ENCODE assay signal across 9 cellular contexts in the genomic region with DNA sequence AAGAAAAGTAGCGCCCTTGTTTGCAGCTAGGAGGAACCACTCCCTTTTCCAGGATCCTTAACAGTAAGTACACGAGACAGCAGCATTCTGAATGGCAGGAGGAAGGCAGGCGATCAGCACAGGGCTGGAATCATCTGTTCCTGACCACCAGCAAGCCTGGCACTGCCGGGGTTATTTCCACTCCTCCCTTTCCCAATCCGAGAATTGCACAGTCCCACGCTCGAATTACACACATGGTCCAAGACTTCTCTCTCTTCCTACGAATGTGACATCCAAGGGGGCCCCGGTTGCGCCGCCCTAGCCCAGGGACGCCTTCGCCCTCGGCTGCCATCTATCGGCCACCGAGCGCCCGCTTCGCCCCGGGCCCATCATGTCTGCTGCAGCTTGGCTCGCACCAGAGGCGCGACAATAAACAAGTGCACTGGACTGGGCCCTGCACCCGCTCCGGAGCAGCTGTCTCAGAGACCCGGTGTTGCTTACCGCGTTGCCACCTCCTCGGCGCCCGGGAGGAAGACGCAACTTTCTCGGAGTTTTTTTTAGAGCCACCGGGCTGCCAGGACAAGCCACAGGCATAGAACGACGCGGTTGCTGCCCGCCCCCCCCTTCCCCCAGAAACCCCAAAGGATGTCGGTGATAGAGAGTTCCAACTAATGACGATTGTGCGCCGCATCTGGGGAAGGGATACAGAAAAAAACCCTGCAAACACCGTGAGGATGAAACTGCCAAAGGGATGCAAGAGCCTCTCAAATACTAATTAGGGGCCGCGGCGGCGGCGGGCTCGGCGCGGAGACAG. TPM values are rescaled to one million over a fixed set of nuclear protein-coding genes. Genes with fewer than 3 reads are reported as not detected.
DNase-seq lines count a peak whose midpoint lies in the region; ATAC-seq and TF ChIP-seq lines count a peak whose summit lies in the region.
"Had no signal": no experiment of that assay in that cellular context is flagged by ENCODE, and none has a peak within 500 bp of the region (broad histone marks: within the 10 kb centered on the region; RNA-seq: fewer than 3 reads in every experiment).

A gene with protein sequence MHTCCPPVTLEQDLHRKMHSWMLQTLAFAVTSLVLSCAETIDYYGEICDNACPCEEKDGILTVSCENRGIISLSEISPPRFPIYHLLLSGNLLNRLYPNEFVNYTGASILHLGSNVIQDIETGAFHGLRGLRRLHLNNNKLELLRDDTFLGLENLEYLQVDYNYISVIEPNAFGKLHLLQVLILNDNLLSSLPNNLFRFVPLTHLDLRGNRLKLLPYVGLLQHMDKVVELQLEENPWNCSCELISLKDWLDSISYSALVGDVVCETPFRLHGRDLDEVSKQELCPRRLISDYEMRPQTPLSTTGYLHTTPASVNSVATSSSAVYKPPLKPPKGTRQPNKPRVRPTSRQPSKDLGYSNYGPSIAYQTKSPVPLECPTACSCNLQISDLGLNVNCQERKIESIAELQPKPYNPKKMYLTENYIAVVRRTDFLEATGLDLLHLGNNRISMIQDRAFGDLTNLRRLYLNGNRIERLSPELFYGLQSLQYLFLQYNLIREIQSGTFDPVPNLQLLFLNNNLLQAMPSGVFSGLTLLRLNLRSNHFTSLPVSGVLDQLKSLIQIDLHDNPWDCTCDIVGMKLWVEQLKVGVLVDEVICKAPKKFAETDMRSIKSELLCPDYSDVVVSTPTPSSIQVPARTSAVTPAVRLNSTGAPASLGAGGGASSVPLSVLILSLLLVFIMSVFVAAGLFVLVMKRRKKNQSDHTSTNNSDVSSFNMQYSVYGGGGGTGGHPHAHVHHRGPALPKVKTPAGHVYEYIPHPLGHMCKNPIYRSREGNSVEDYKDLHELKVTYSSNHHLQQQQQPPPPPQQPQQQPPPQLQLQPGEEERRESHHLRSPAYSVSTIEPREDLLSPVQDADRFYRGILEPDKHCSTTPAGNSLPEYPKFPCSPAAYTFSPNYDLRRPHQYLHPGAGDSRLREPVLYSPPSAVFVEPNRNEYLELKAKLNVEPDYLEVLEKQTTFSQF (plus strand): TSS at position 341 of the 793 bp plus-strand sequence. CDS start 4,018 bp downstream, outside the sequence.

- peaks cover 35% of the 10 kb centered on the region for H3K4me1 Mint-ChIP-seq in GM23338

- under 1% methylated on average over 51 of the region's 51 CpGs for WGBS in right cardiac atrium
- WGBS in psoas muscle, 3 donors, result 1% methylated on average over 44 to 51 of the region's 51 CpGs

- no peak within 1 kb of the TSS for H3K27ac Mint-ChIP-seq in GM23338

- in situ Hi-C loops in G401 (cut with HindIII; ENCODE audit: low sequenced_read_pairs) (no loop called here), SK-MEL-5 (cut with HindIII; ENCODE audit: low pct_unique_long_range_greater_than_20kb, low sequenced_read_pairs) (no loop called here)

- H3K4me2 ChIP-seq in GM23338, result peak within 1 kb of the TSS; percentile 99

- no peaks in the 10 kb centered on the region for H3F3A ChIP-seq in GM23338 (replicated peaks; ENCODE audit: low read depth)

- H3K4me3 ChIP-seq in GM23338, result peak within 1 kb of the TSS; percentile 88
- H3K4me3 ChIP-seq in right cardiac atrium (ENCODE audit: low read length), result peak within 1 kb of the TSS; percentile 57
- peak within 1 kb of the TSS; percentile 65 for H3K4me3 ChIP-seq in psoas muscle

- H3K4me1 ChIP-seq in GM23338 (ENCODE audit: insufficient read depth) (peaks cover 42% of the 10 kb centered on the region), right cardiac atrium (ENCODE audit: control insufficient read depth, insufficient read depth, low read length) (peaks cover 2% of the 10 kb centered on the region), psoas muscle (peaks cover 5% of the 10 kb centered on the region)

- no peaks in the 10 kb centered on the region for H3K9me2 ChIP-seq in GM23338 (ENCODE audit: insufficient read depth)

- intact Hi-C loops in right cardiac atrium (cut with DNase I), result no loop called here
- intact Hi-C loops in psoas muscle (cut with DNase I), result no loop called here

- H2AFZ ChIP-seq in GM23338, result peak within 1 kb of the TSS; percentile 95

- ATAC-seq in GM23338 (peak; percentile 81), right cardiac atrium (peak; percentile 95), psoas muscle (peak; percentile 69 to 92 (median 89))

- peaks cover 4% of the 10 kb centered on the region; the same call in 2 of the 3 replicates for H3K9me3 Mint-ChIP-seq in GM23338

- H3K79me2 ChIP-seq in GM23338 (replicated peaks; ENCODE audit: insufficient read depth), result no peaks in the 10 kb centered on the region

- peaks cover 4% of the 10 kb centered on the region for H3K36me3 Mint-ChIP-seq in GM23338 (ENCODE audit: low read depth)

- H3K9me3 ChIP-seq in right cardiac atrium (ENCODE audit: control insufficient read depth, low read length), result no peaks in the 10 kb centered on the region
- no peaks in the 10 kb centered on the region for H3K9me3 ChIP-seq in psoas muscle
- H3K9me3 ChIP-seq: neutrophil had no signal

- H3K27me3 Mint-ChIP-seq in GM23338 (ENCODE audit: insufficient read depth, low read depth, poor library complexity), result peaks cover 41% of the 10 kb centered on the region

- H3K4me3 Mint-ChIP-seq in GM23338, result peak within 1 kb of the TSS; percentile 93

- peaks cover 17% of the 10 kb centered on the region for H4K20me1 ChIP-seq in GM23338 (replicated peaks; ENCODE audit: insufficient read depth)

- H3K36me3 ChIP-seq in GM23338 (ENCODE audit: insufficient read depth) (no peaks in the 10 kb centered on the region), psoas muscle (ENCODE audit: insufficient read depth in 1 of 2, low read depth in 1 of 2) (no peaks in the 10 kb centered on the region)
- H3K36me3 ChIP-seq: neutrophil had no signal

- peak; percentile 91 for DNase-seq in G401 (ENCODE audit: low spot score)
- peak; percentile 85 for DNase-seq in GM23338 (ENCODE audit: low spot score)
- DNase-seq in LHCN-M2 (ENCODE audit: low read depth), result peak; percentile 69
- DNase-seq in SK-MEL-5 (ENCODE audit: low read depth, low spot score), result peak; percentile 85
- DNase-seq in amygdala (lab: John Stamatoyannopoulos, UW), result peak; percentile 17 to 91 (median 78)
- DNase-seq in right cardiac atrium, result peak; percentile 73 to 86 (median 83)
- peak; percentile 73 to 77 for DNase-seq in psoas muscle
- no peak for DNase-seq in GF-D8 (lab: John Stamatoyannopoulos, UW)

- TF ChIP-seq CTCF in GM23338 (conservative IDR thresholded peaks at IDR 0.05; ENCODE audit: low read depth in 2 of 2), result peak; percentile 75
- TF ChIP-seq CTCF in psoas muscle (IDR thresholded peaks at IDR 0.05), result peak; percentile 56

- H3K27me3 ChIP-seq in GM23338 (ENCODE audit: insufficient read depth) (peaks cover 42% of the 10 kb centered on the region), right cardiac atrium (ENCODE audit: control insufficient read depth, insufficient read depth) (no peaks in the 10 kb centered on the region), psoas muscle (ENCODE audit: insufficient read depth in 3 of 3, low read length in 2 of 3) (peaks cover 0 to 52% (median 14%) of the 10 kb centered on the region in 3 donors)

- H3K27ac ChIP-seq in GM23338 (ENCODE audit: low read depth), result no peak within 1 kb of the TSS
- H3K27ac ChIP-seq in right cardiac atrium (ENCODE audit: low read length), result no peak within 1 kb of the TSS
- H3K27ac ChIP-seq in psoas muscle, result no peak within 1 kb of the TSS
- H3K27ac ChIP-seq: neutrophil had no signal

TF ChIP-seq in GM23338, 12 proteins besides CTCF, POLR2A, EP300 and RAD21:
- TF ChIP-seq CREB1 (CRISPR knock-in tag; IDR thresholded peaks at IDR 0.05; ENCODE audit: low read depth) (peak; percentile 24; the same call in 1 of the 2 replicates), POLR2AphosphoS5 (IDR thresholded peaks at IDR 0.05; ENCODE audit: low read depth) (no peak)

RNA-seq across cellular contexts. Expression of the gene that starts here (rescaled TPM):
- total RNA-seq in G401 (2014; rRNA removed; shearing (Covaris generic)), result 0.86 and 1.5 TPM in 2 replicates
- total RNA-seq in GM23338 (2014; rRNA removed; shearing (Covaris generic)), result 1.5 and 1.6 TPM in 2 replicates
- 0.42 and 0.50 TPM in 2 replicates for polyA plus RNA-seq in GM23338 (2016; fragmentation: Nextera tagmentation; extraction: Ambion mirVana)
- 0.11 and 0.13 TPM in 2 replicates for total RNA-seq in LHCN-M2 (2014; rRNA removed)
- polyA plus RNA-seq in LHCN-M2 (2012), result not detected
- total RNA-seq in SK-MEL-5 (2014; rRNA removed; shearing (Covaris generic)), result 0.24 TPM in 2 replicates
- 0.39 and 0.56 TPM in 2 replicates for polyA plus RNA-seq in SK-MEL-5 (2015; cell fraction: cytosol; rRNA removed)
- 0.76 and 1.1 TPM in 2 replicates for polyA plus RNA-seq in SK-MEL-5 (2015; cell fraction: nucleus; rRNA removed)
- under 1 TPM; 0.06 to 0.12 (median 0.10) TPM for total RNA-seq in right cardiac atrium
- 0.09 TPM for polyA plus RNA-seq in right cardiac atrium
- under 1 TPM; 0.02 to 0.11 (median 0.02) TPM for total RNA-seq in psoas muscle
- polyA plus RNA-seq in psoas muscle, result under 1 TPM in 2 of 3 donors, not detected in 1; 0.01 TPM

Comparison
In these comparisons a context has a peak if more than half of its experiments do, and no peak if none do; other contexts are left out.
1. Peak in DNase-seq in LHCN-M2; RNA of the gene not detected or under 1 TPM.
2. Peak in DNase-seq, ATAC-seq and H3K4me3 ChIP-seq in right cardiac atrium; RNA of the gene not detected or under 1 TPM.
3. Peak in DNase-seq, ATAC-seq and H3K4me3 ChIP-seq in psoas muscle; RNA of the gene not detected or under 1 TPM.